Comparison of ENCODE assay signal across 24 cellular contexts in genomic region chr17:2186937-2187336, GRCh38.
"Had no signal": no experiment of that assay in that cellular context is flagged by ENCODE, and none has a peak within 500 bp of the region (broad histone marks: within the 10 kb centered on the region; RNA-seq: fewer than 3 reads in every experiment).

No MANE protein-coding gene starts in this region.

- H3K27me3 ChIP-seq: SJSA1 had no signal

- DNase-seq: Kasumi-1, MV-4-11, NCI-H1048, NCI-H1105, NCI-H1417 treated with DMSO at 0.1 percent for 48 hours, NCI-H146, NCI-H1694 treated with DMSO at 0.1 percent for 48 hours, NCI-H1930, NCI-H2081, NCI-H2107, NCI-H226, NCI-H446, NCI-H510A, NCI-H524 treated with DMSO at 0.1 percent for 48 hours, NCI-H69, NCI-H774, Right ventricle myocardium superior, RPMI8226, SIG-M5 had no signal

- H3K4me3 ChIP-seq: K562, SJSA1, SK-N-MC had no signal

- H3K27ac Mint-ChIP-seq: IgD-negative memory B cell had no signal

- H3K4me3 Mint-ChIP-seq: IgD-negative memory B cell had no signal

- H3K9me3 ChIP-seq: SJSA1 had no signal

- H3K27me3 Mint-ChIP-seq: IgD-negative memory B cell had no signal

- H3K9me3 Mint-ChIP-seq: IgD-negative memory B cell had no signal

- ATAC-seq: K562 had no signal

- H3K4me1 Mint-ChIP-seq: IgD-negative memory B cell had no signal

- H3K27ac ChIP-seq: KMS-11, SJSA1, SK-N-MC had no signal
